ENCODE assay signal across 8 cellular contexts in the genomic region with DNA sequence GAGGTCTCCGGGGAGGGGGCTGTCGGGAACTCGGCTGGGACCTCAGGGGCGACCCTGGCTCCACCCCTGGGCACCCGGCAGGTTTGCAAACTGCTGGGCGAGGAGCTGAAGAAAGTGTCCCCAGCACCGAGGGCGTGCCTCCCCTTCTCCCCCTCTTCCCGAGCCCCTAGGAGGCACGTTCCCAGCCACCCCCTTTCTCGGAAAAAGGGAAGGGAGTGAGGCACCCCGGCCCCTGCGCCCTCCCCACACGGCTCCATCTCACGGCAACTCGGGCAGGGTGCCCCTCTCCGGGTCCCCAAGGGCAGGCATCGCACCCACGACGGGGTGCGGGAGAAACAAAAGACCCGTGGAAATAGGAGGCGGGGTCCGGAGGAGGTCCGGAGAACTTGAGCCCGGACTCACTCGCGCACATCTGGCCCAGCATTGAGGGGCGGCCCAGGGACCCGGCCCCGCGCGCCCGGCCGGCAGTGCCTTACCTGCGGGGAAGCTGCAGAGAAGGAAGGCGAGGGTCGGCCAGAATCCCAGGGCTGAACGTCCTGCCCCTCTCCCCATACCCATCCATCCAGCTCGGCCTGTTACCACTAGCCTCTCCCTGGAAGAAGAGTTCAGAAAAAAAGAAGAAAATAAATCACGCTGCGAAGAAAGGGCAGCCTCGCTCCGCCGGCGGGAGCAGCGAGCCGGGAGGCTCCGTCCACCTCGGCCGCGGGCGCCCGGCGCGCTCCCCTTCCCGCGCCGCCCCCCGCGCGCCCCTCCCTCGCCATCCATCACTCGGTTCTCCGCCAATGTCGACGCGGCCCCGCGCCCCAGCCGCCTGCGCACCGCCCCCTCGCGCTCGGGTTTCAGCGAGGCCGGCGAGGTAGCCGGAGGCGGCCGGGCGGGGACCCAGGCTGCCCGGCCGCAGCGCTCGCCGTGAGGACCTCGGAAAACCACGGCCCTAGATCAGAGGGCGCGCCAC. TPM values are rescaled to one million over a fixed set of nuclear protein-coding genes. Genes with fewer than 3 reads are reported as not detected.
DNase-seq lines count a peak whose midpoint lies in the region; ATAC-seq and TF ChIP-seq lines count a peak whose summit lies in the region.

No MANE protein-coding gene starts in this region.

- no peaks in the 10 kb centered on the region for H3K36me3 Mint-ChIP-seq in naive thymus-derived CD8-positive, alpha-beta T cell

- POLR2A ChIA-PET in naive thymus-derived CD8-positive, alpha-beta T cell (lab: Charles Lee) = no interaction called here

- TF ChIP-seq CTCF in HFF-Myc (IDR thresholded peaks at IDR 0.05; ENCODE audit: low read depth, low read length, missing control alignments) (no peak), fibroblast of the aortic adventitia (IDR thresholded peaks at IDR 0.05; ENCODE audit: insufficient read depth, low read length) (no peak)

- ATAC-seq in naive thymus-derived CD8-positive, alpha-beta T cell = peak in 1 of 2 donors; percentile 11
- ATAC-seq in HG02885 (IDR thresholded peaks at IDR 0.05; ENCODE audit: poor library complexity, unreplicated experiment) = no peak
- ATAC-seq in HG02938 (IDR thresholded peaks at IDR 0.05; ENCODE audit: unreplicated experiment) = no peak

- peak; percentile 69 for DNase-seq in AG08395 (ENCODE audit: low spot score)
- DNase-seq in HFF-Myc (ENCODE audit: extremely low read depth, low read depth) = no peak
- peak; percentile 9 for DNase-seq in T1000 (lab: John Stamatoyannopoulos, UW)
- DNase-seq in fibroblast of the aortic adventitia (ENCODE audit: low read depth) = peak; percentile 58
- DNase-seq in naive thymus-derived CD8-positive, alpha-beta T cell = no peak
- DNase-seq in activated CD4-positive, CD25-positive, alpha-beta regulatory T cell (lab: John Stamatoyannopoulos, UW) = no peak

- H3K27me3 Mint-ChIP-seq in naive thymus-derived CD8-positive, alpha-beta T cell = peaks cover 30 to 71% (median 51%) of the 10 kb centered on the region in 5 donors

- peaks cover 10 to 25% (median 15%) of the 10 kb centered on the region in 4 donors for H3K4me1 Mint-ChIP-seq in naive thymus-derived CD8-positive, alpha-beta T cell

- H3K27ac Mint-ChIP-seq in naive thymus-derived CD8-positive, alpha-beta T cell = no peak overlapping the region

- H3K9me3 Mint-ChIP-seq in naive thymus-derived CD8-positive, alpha-beta T cell = peaks cover 0 to 4% (median 0%) of the 10 kb centered on the region in 9 donors

- H3K4me3 ChIP-seq in HFF-Myc (replicated peaks; ENCODE audit: low read depth, low read length) = peak overlapping the region; percentile 68
- peak overlapping the region; percentile 86 for H3K4me3 ChIP-seq in fibroblast of the aortic adventitia (ENCODE audit: low read depth, low read length)

- peak overlapping the region in 9 of 10 donors; percentile 17 to 89 (median 72) for H3K4me3 Mint-ChIP-seq in naive thymus-derived CD8-positive, alpha-beta T cell

RNA-seq across cellular contexts. Expression of a gene that starts 16.3 kb away (rescaled TPM):
- 3.1 and 6.1 TPM in 2 replicates for total RNA-seq in fibroblast of the aortic adventitia (ENCODE audit: low replicate concordance)
- not detected for total RNA-seq in naive thymus-derived CD8-positive, alpha-beta T cell
- not detected for polyA plus RNA-seq in naive thymus-derived CD8-positive, alpha-beta T cell

Comparison
In these comparisons a context has a peak if more than half of its experiments do, and no peak if none do; other contexts are left out.
1. DNase-seq: peak in AG08395 (single experiment), T1000 (single experiment) and fibroblast of the aortic adventitia (single experiment); none in HFF-Myc (single experiment), naive thymus-derived CD8-positive, alpha-beta T cell (0 of 10) and activated CD4-positive, CD25-positive, alpha-beta regulatory T cell (0 of 4).